9 cellular contexts compared by ENCODE assay signal in the genomic region with DNA sequence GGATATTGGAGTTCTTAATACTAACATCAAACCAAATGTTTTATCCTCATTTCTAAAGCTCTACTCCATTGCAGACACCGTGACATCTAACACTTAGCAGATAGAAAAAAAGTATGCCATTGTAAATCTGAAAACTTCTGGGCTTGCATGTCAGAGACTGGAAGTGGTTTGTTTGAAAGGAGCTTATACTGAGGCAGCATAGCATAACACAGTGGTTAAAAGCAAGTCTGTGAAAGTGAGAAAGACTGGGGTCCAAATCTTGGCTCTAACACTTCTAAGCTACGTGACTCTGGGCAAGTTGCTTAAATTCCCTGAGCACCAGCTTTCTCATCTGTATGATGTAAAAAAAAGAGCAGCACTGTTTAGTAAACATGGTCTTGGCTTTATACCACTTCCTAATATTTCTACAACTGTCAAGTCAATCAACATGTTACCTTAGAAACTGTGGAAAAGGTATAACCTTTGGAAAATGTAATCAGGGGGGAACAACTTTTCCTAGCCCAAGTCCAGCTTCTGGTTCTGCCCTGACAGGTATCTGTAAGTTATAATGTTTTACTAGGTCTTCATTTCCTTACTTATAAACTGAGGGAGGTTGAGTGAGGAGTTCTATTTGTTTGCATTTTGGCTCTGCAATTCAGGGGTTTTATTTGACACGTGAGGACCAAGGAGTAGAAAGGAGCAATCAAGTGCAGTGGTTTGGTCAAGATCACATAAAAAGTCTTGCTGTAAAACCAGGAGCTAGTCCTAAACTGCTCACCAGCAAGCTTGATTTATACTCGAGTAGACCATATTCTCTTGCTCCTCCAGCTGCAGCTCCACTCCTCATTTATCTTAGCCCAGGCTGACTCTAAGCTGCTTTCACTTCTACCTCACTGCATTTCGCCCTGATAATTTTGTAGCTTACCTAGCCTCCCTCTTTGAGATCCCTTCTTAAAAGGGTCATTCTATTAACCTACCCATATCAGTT.
DNase-seq lines count a peak whose midpoint lies in the region; ATAC-seq and TF ChIP-seq lines count a peak whose summit lies in the region.
"Had no signal": no experiment of that assay in that cellular context is flagged by ENCODE, and none has a peak within 500 bp of the region (broad histone marks: within the 10 kb centered on the region; RNA-seq: fewer than 3 reads in every experiment).

No MANE protein-coding gene starts in this region.

- DNase-seq in activated T-cell treated with anti-CD3 and anti-CD28 coated beads, Interleukin-2, amount 50 U/mL, for 4 hours: no peak
- DNase-seq in activated T-cell treated with anti-CD3 and anti-CD28 coated beads for 4 hours (no peak), colonic mucosa (no peak), NCI-H2171 treated with DMSO at 0.1 percent for 48 hours (lab: John Stamatoyannopoulos, UW) (no peak), DMS 273 (lab: John Stamatoyannopoulos, UW; ENCODE audit: unreplicated experiment) (no peak), suprapubic skin (ENCODE audit: low spot score in 2 of 2) (no peak)

- H3K4me3 Mint-ChIP-seq in activated T-cell treated with anti-CD3 and anti-CD28 coated beads, Interleukin-2, amount 50 U/mL, for 4 hours: no peak overlapping the region

- H3K4me1 ChIP-seq in colonic mucosa: peaks cover 5% of the 10 kb centered on the region
- peaks cover 29% of the 10 kb centered on the region for H3K4me1 ChIP-seq in thymus (ENCODE audit: control insufficient read depth, insufficient read depth, low read length)
- peaks cover 17% of the 10 kb centered on the region for H3K4me1 ChIP-seq in suprapubic skin
- H3K4me1 ChIP-seq: breast epithelium had no signal

- peak overlapping the region; percentile 55 for H3K27ac ChIP-seq in colonic mucosa
- H3K27ac ChIP-seq in thymus (ENCODE audit: low read depth): peak overlapping the region; percentile 72
- H3K27ac ChIP-seq in suprapubic skin: no peak overlapping the region
- H3K27ac ChIP-seq: breast epithelium had no signal

- no peak overlapping the region for H3K9ac ChIP-seq in colonic mucosa (ENCODE audit: low read depth in 2 of 2, low read length in 2 of 2)

- H3K36me3 Mint-ChIP-seq in activated T-cell treated with anti-CD3 and anti-CD28 coated beads, Interleukin-2, amount 50 U/mL, for 4 hours (ENCODE audit: insufficient read depth): no peaks in the 10 kb centered on the region

- TF ChIP-seq EP300 in suprapubic skin (IDR thresholded peaks at IDR 0.05): no peak

- intact Hi-C loops in colonic mucosa (cut with DNase I): no loop called here

- no peaks in the 10 kb centered on the region for H3K9me3 Mint-ChIP-seq in activated T-cell treated with anti-CD3 and anti-CD28 coated beads, Interleukin-2, amount 50 U/mL, for 4 hours

- ATAC-seq in activated T-cell treated with anti-CD3 and anti-CD28 coated beads, Interleukin-2, amount 50 U/mL, for 4 hours: peak; percentile 7
- peak; percentile 30 for ATAC-seq in HG03354 (IDR thresholded peaks at IDR 0.05; ENCODE audit: poor library complexity, severe bottlenecking, unreplicated experiment)

- H3K9me3 ChIP-seq in colonic mucosa (no peaks in the 10 kb centered on the region), thymus (ENCODE audit: control insufficient read depth) (no peaks in the 10 kb centered on the region), suprapubic skin (no peaks in the 10 kb centered on the region)
- H3K9me3 ChIP-seq: breast epithelium had no signal

- H3K27me3 ChIP-seq in colonic mucosa (no peaks in the 10 kb centered on the region), thymus (ENCODE audit: control insufficient read depth, insufficient read depth) (no peaks in the 10 kb centered on the region), suprapubic skin (no peaks in the 10 kb centered on the region)
- H3K27me3 ChIP-seq: breast epithelium had no signal

- H3K36me3 ChIP-seq in colonic mucosa: no peaks in the 10 kb centered on the region
- no peaks in the 10 kb centered on the region for H3K36me3 ChIP-seq in thymus (ENCODE audit: control insufficient read depth, insufficient read depth)
- no peaks in the 10 kb centered on the region for H3K36me3 ChIP-seq in suprapubic skin
- H3K36me3 ChIP-seq: breast epithelium had no signal

- 51% methylated on average over 5 of the region's 5 CpGs for whole genome bisulfite sequencing in thymus
- 79% methylated on average over 5 of the region's 5 CpGs for WGBS in suprapubic skin

- TF ChIP-seq CTCF in colonic mucosa (IDR thresholded peaks at IDR 0.05) (no peak), suprapubic skin (IDR thresholded peaks at IDR 0.05) (no peak)

- no peaks in the 10 kb centered on the region for H3K27me3 Mint-ChIP-seq in activated T-cell treated with anti-CD3 and anti-CD28 coated beads, Interleukin-2, amount 50 U/mL, for 4 hours (ENCODE audit: low read depth)

- no peak for TF ChIP-seq POLR2A in suprapubic skin (IDR thresholded peaks at IDR 0.05)

- no peaks in the 10 kb centered on the region for H3K4me1 Mint-ChIP-seq in activated T-cell treated with anti-CD3 and anti-CD28 coated beads, Interleukin-2, amount 50 U/mL, for 4 hours (ENCODE audit: low read depth)

- H3K4me3 ChIP-seq in colonic mucosa: no peak overlapping the region
- H3K4me3 ChIP-seq in thymus (ENCODE audit: low read length): no peak overlapping the region
- H3K4me3 ChIP-seq in suprapubic skin: no peak overlapping the region
- H3K4me3 ChIP-seq: breast epithelium had no signal
